ENCODE assay signal across 1 cellular context in the genomic region with DNA sequence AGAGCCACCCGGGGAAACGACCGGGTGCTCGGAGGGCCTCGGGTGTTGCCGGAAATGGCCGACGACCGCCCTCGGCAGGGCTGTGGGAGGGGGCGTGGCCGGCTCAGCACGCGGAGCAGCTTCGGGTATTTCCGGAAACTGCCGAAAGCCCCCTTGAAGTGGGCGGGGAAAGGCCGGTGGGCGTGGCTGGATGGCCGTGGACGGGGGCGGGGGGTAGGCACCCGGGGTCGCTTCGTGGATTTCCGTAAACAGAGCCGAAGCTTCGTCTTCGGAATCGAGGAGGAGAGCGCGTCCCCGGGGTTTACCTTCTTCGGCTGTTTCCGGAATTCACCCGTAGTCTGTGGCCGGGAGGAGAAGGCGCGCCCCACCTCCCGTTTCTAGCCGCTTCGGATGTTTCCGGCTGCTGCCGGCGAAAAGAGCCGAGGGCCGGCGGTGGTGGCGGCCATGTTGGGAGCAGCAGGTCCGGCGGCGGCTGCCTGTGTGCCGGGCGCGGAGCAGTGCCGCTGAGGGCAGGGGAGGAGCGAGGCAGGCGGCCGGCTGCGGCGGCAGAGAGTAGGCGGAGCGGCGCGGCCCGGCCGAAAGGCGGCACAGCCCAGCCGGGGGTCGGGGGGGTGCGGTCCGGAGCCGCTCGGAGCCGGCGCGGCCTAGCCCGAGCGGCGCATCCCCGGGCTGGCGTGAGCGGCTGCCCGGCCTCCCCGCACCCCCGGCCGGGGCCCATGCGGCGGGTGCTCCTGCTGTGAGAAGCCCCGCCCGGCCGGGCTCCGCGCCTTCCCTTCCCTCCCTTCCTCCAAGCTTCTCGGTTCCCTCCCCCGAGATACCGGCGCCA.
TF ChIP-seq lines count a peak whose summit lies in the region.

TSS of gene MARK2 (plus strand) at position 429 of the 826 bp plus-strand sequence. CDS start at position 826, 397 bp downstream.

TF ChIP-seq in SK-N-SH treated with all-trans-retinoic acid at 6 μM for 48 hours, 23 proteins besides CTCF, POLR2A, EP300 and RAD21 (continued from another document):
- TF ChIP-seq, protein P1, sequence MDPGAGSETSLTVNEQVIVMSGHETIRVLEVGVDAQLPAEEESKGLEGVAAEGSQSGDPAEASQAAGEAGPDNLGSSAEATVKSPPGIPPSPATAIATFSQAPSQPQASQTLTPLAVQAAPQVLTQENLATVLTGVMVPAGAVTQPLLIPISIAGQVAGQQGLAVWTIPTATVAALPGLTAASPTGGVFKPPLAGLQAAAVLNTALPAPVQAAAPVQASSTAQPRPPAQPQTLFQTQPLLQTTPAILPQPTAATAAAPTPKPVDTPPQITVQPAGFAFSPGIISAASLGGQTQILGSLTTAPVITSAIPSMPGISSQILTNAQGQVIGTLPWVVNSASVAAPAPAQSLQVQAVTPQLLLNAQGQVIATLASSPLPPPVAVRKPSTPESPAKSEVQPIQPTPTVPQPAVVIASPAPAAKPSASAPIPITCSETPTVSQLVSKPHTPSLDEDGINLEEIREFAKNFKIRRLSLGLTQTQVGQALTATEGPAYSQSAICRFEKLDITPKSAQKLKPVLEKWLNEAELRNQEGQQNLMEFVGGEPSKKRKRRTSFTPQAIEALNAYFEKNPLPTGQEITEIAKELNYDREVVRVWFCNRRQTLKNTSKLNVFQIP (CRISPR knock-in tag; IDR thresholded peaks at IDR 0.05; ENCODE audit: borderline replicate concordance, low read depth): no peak
- TF ChIP-seq ISL1 (CRISPR knock-in tag; IDR thresholded peaks at IDR 0.05): no peak
TF ChIP-seq in SK-N-SH treated with all-trans-retinoic acid at 6 μM for 48 hours: peak in this region for 0.
